7 cellular contexts compared by ENCODE assay signal in genomic region chr7:73221724-73222123, GRCh38.
ATAC-seq lines count a peak whose summit lies in the region.
"Not testable (repeated sequence)": the region's sequence is repeated elsewhere in the genome, so short reads cannot be mapped to it uniquely, and the experiment has no call there.

No MANE protein-coding gene starts in this region.

- not testable (repeated sequence) for H3K27ac Mint-ChIP-seq in activated T-helper 17 cell treated with anti-CD3 and anti-CD28 coated beads, Interleukin-2, amount 50 U/mL, for 72 hours; stimulated activated memory B cell treated with anti-CD40 and anti-IgM and Interleukin-4, amounts not matched to agents 10 μg/mL and 1 μg/mL and 100 μg/mL, for 72 hours

- ATAC-seq in GM18867 (IDR thresholded peaks at IDR 0.05; ENCODE audit: unreplicated experiment) (peak; percentile 42), GM21390 (IDR thresholded peaks at IDR 0.05; ENCODE audit: unreplicated experiment) (peak; percentile 32), HG02759 (IDR thresholded peaks at IDR 0.05; ENCODE audit: unreplicated experiment) (peak; percentile 42), HG03039 (IDR thresholded peaks at IDR 0.05; ENCODE audit: unreplicated experiment) (peak; percentile 33)
- ATAC-seq in activated CD4-positive, CD25-positive, alpha-beta regulatory T cell treated with anti-CD3 and anti-CD28 coated beads, Interleukin-2, amount 50 U/mL, for 24 hours = peak; percentile 55 to 67
- peak; percentile 93 for ATAC-seq in activated T-helper 17 cell treated with anti-CD3 and anti-CD28 coated beads, Interleukin-2, amount 50 U/mL, for 72 hours (replicated peaks)
- peak; percentile 35 for ATAC-seq in stimulated activated memory B cell treated with anti-CD40 and anti-IgM and Interleukin-4, amounts not matched to agents 10 μg/mL and 1 μg/mL and 100 μg/mL, for 72 hours

- H3K36me3 Mint-ChIP-seq in activated T-helper 17 cell treated with anti-CD3 and anti-CD28 coated beads, Interleukin-2, amount 50 U/mL, for 72 hours (ENCODE audit: low read depth); stimulated activated memory B cell treated with anti-CD40 and anti-IgM and Interleukin-4, amounts not matched to agents 10 μg/mL and 1 μg/mL and 100 μg/mL, for 72 hours: not testable (repeated sequence)

- H3K9me3 Mint-ChIP-seq in activated T-helper 17 cell treated with anti-CD3 and anti-CD28 coated beads, Interleukin-2, amount 50 U/mL, for 72 hours; stimulated activated memory B cell treated with anti-CD40 and anti-IgM and Interleukin-4, amounts not matched to agents 10 μg/mL and 1 μg/mL and 100 μg/mL, for 72 hours: not testable (repeated sequence)

- not testable (repeated sequence) for H3K4me3 Mint-ChIP-seq in activated T-helper 17 cell treated with anti-CD3 and anti-CD28 coated beads, Interleukin-2, amount 50 U/mL, for 72 hours; stimulated activated memory B cell treated with anti-CD40 and anti-IgM and Interleukin-4, amounts not matched to agents 10 μg/mL and 1 μg/mL and 100 μg/mL, for 72 hours

- H3K4me1 Mint-ChIP-seq in activated T-helper 17 cell treated with anti-CD3 and anti-CD28 coated beads, Interleukin-2, amount 50 U/mL, for 72 hours; stimulated activated memory B cell treated with anti-CD40 and anti-IgM and Interleukin-4, amounts not matched to agents 10 μg/mL and 1 μg/mL and 100 μg/mL, for 72 hours: not testable (repeated sequence)

- not testable (repeated sequence) for H3K27me3 Mint-ChIP-seq in activated T-helper 17 cell treated with anti-CD3 and anti-CD28 coated beads, Interleukin-2, amount 50 U/mL, for 72 hours; stimulated activated memory B cell treated with anti-CD40 and anti-IgM and Interleukin-4, amounts not matched to agents 10 μg/mL and 1 μg/mL and 100 μg/mL, for 72 hours

Comparison
In these comparisons a context has a peak if more than half of its experiments do, and no peak if none do; other contexts are left out.
1. Peak in every context shown above with its lines: ATAC-seq.
2. ATAC-seq: peak in every context shown above with its lines; median percentile 93 in activated T-helper 17 cell treated with anti-CD3 and anti-CD28 coated beads, Interleukin-2, amount 50 U/mL, for 72 hours; 61 in activated CD4-positive, CD25-positive, alpha-beta regulatory T cell treated with anti-CD3 and anti-CD28 coated beads, Interleukin-2, amount 50 U/mL, for 24 hours; 42 in GM18867; 42 in HG02759; 35 in stimulated activated memory B cell treated with anti-CD40 and anti-IgM and Interleukin-4, amounts not matched to agents 10 μg/mL and 1 μg/mL and 100 μg/mL, for 72 hours; 33 in HG03039; 32 in GM21390.